14 cellular contexts compared by ENCODE assay signal in the genomic region with DNA sequence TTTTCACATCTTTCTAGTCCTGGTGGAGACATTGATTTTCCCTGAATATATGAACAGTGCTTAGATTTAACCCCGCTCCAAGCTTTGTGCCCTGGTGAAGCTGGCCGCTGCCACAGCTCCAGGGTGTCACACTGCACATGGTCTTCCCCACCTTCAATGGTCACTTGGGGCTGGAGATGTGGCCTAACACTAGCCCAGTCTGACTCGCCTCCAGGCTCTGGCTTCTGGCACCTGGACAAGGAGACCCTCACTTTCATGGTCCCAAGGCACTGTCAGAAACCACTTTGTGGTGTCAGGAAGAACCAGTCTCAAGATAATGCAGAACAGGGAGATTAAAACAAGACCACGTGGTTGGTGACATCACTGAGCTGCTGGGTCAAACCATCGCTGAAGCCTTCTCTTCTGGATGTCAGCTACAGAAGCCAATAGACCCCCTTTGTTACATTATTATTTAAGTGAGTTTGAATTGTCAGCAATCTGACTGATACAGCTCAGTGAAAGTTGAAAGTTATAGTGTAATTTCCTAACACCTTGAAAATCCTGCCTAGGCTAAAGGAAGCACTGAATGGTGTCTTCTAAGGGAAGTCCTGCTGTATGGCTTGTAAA. TPM values are rescaled to one million over a fixed set of nuclear protein-coding genes. Genes with fewer than 3 reads are reported as not detected.
A peak's percentile ranks its signal among the peaks of the same experiment; 100 is the strongest.
DNase-seq lines count a peak whose midpoint lies in the region; ATAC-seq and TF ChIP-seq lines count a peak whose summit lies in the region.
"Had no signal": no experiment of that assay in that cellular context is flagged by ENCODE, and none has a peak within 500 bp of the region (broad histone marks: within the 10 kb centered on the region; RNA-seq: fewer than 3 reads in every experiment).

No MANE protein-coding gene starts in this region.

- peak overlapping the region; percentile 79 for H3K27ac Mint-ChIP-seq in activated B cell treated with CpG ODN at 0.5 μM for 24 hours
- H3K27ac Mint-ChIP-seq: progenitor cell of endocrine pancreas had no signal

- CTCF ChIA-PET in activated B cell treated with CpG ODN at 0.5 μM for 24 hours (lab: Charles Lee) = interaction anchor here (1.2 to 2.3 kb wide), 6 partner anchors 10 to 249 kb away, joined by 3 to 11 read pairs (median 4); no protein-coding TSS in a partner anchor

- no peaks in the 10 kb centered on the region for H3K9me3 Mint-ChIP-seq in activated B cell treated with CpG ODN at 0.5 μM for 24 hours

- POLR2A ChIA-PET in activated B cell treated with CpG ODN at 0.5 μM for 24 hours (lab: Charles Lee) = interaction anchor here (0.5 to 2.1 kb wide), 8 partner anchors 19 to 245 kb away, joined by 3 to 9 read pairs (median 3); no protein-coding TSS in a partner anchor

- peak; percentile 57 for DNase-seq in CD1c-positive myeloid dendritic cell (ENCODE audit: extremely low spot score)
- DNase-seq in activated B cell treated with CpG ODN at 0.5 μM for 24 hours = no peak
- DNase-seq in cerebellum (ENCODE audit: low spot score) = no peak
- DNase-seq in RKO (ENCODE audit: low spot score) = no peak
- DNase-seq in GM20000 (ENCODE audit: low spot score) = no peak
- DNase-seq: activated CD4-positive, alpha-beta T cell treated with anti-CD3 and anti-CD28 coated beads for 4 hours; activated naive CD4-positive, alpha-beta T cell treated with Interleukin-2 at 50 U/mL for 16 hours; BE2C; H7; SJCRH30 had no signal

- ATAC-seq in GM19397 (IDR thresholded peaks at IDR 0.05; ENCODE audit: unreplicated experiment) (peak; percentile 27), HG03175 (IDR thresholded peaks at IDR 0.05; ENCODE audit: unreplicated experiment) (peak; percentile 38), activated B cell treated with CpG ODN at 0.5 μM for 24 hours (ENCODE audit: low read depth) (peak; percentile 21), HG02623 (IDR thresholded peaks at IDR 0.05; ENCODE audit: unreplicated experiment) (no peak)

- no peaks in the 10 kb centered on the region for H3K36me3 Mint-ChIP-seq in activated B cell treated with CpG ODN at 0.5 μM for 24 hours (ENCODE audit: low read depth)

- TF ChIP-seq CTCF in activated B cell treated with CpG ODN at 0.5 μM for 24 hours (IDR thresholded peaks at IDR 0.05) (no peak), GM20000 (IDR thresholded peaks at IDR 0.05; ENCODE audit: extremely low read depth, missing control alignments) (no peak)

- intact Hi-C loops in activated B cell treated with CpG ODN at 0.5 μM for 24 hours (cut with micrococcal nuclease) = no loop called here

- peak overlapping the region; percentile 73 for H3K4me3 Mint-ChIP-seq in activated B cell treated with CpG ODN at 0.5 μM for 24 hours

- H3K4me1 Mint-ChIP-seq in activated B cell treated with CpG ODN at 0.5 μM for 24 hours = peaks cover 44% of the 10 kb centered on the region

- H3K27me3 Mint-ChIP-seq in activated B cell treated with CpG ODN at 0.5 μM for 24 hours = no peaks in the 10 kb centered on the region

RNA-seq across cellular contexts. Expression of a gene that starts 55.1 kb away (rescaled TPM):
- total RNA-seq in activated B cell treated with CpG ODN at 0.5 μM for 24 hours (28.1 and 33.8 TPM in 2 replicates), cerebellum (10.4 TPM)
